10 cellular contexts compared by ENCODE assay signal in genomic region chr14:61510736-61511557, GRCh38.
DNase-seq lines count a peak whose midpoint lies in the region; ATAC-seq and TF ChIP-seq lines count a peak whose summit lies in the region.
"Had no signal": no experiment of that assay in that cellular context is flagged by ENCODE, and none has a peak within 500 bp of the region (broad histone marks: within the 10 kb centered on the region; RNA-seq: fewer than 3 reads in every experiment).

No MANE protein-coding gene starts in this region.

- H3K4me1 Mint-ChIP-seq in activated CD4-positive, alpha-beta memory T cell treated with anti-CD3 and anti-CD28 coated beads for 36 hours (ENCODE audit: low read depth), result peaks cover 95% of the 10 kb centered on the region
- peaks cover 12% of the 10 kb centered on the region for H3K4me1 Mint-ChIP-seq in glutamatergic neuron (ENCODE audit: low read depth, unreplicated experiment)
- H3K4me1 Mint-ChIP-seq in stimulated activated naive CD8-positive, alpha-beta T cell treated with anti-CD3 and anti-CD28 coated beads, Interleukin-15, Interleukin-2, amounts not matched to agents 100 ng/mL and 50 ng/mL, for 24 hours (ENCODE audit: low read depth), result peaks cover 99% of the 10 kb centered on the region

- DNase-seq in activated CD4-positive, CD25-positive, alpha-beta regulatory T cell treated with anti-CD3 and anti-CD28 coated beads, Interleukin-2, amount 50 U/mL, for 72 hours, result no peak
- DNase-seq in activated CD4-positive, alpha-beta memory T cell treated with anti-CD3 and anti-CD28 coated beads for 36 hours, result no peak
- DNase-seq in glutamatergic neuron, result no peak
- no peak for DNase-seq in OCI-M2 (lab: John Stamatoyannopoulos, UW; ENCODE audit: unreplicated experiment)
- no peak for DNase-seq in NCI-H1092 treated with DMSO at 0.1 percent for 48 hours (lab: John Stamatoyannopoulos, UW)
- DNase-seq: amniotic stem cell, foreskin fibroblast had no signal

- H3K27me3 Mint-ChIP-seq in activated CD4-positive, alpha-beta memory T cell treated with anti-CD3 and anti-CD28 coated beads for 36 hours, result no peaks in the 10 kb centered on the region
- H3K27me3 Mint-ChIP-seq in glutamatergic neuron (ENCODE audit: unreplicated experiment), result peaks cover 2% of the 10 kb centered on the region
- H3K27me3 Mint-ChIP-seq in stimulated activated naive CD8-positive, alpha-beta T cell treated with anti-CD3 and anti-CD28 coated beads, Interleukin-15, Interleukin-2, amounts not matched to agents 100 ng/mL and 50 ng/mL, for 24 hours, result no peaks in the 10 kb centered on the region

- H3K9me3 Mint-ChIP-seq in activated CD4-positive, alpha-beta memory T cell treated with anti-CD3 and anti-CD28 coated beads for 36 hours, result no peaks in the 10 kb centered on the region
- H3K9me3 Mint-ChIP-seq in glutamatergic neuron (ENCODE audit: unreplicated experiment), result peaks cover 5% of the 10 kb centered on the region
- no peaks in the 10 kb centered on the region for H3K9me3 Mint-ChIP-seq in stimulated activated naive CD8-positive, alpha-beta T cell treated with anti-CD3 and anti-CD28 coated beads, Interleukin-15, Interleukin-2, amounts not matched to agents 100 ng/mL and 50 ng/mL, for 24 hours

- H3K4me3 Mint-ChIP-seq in activated CD4-positive, alpha-beta memory T cell treated with anti-CD3 and anti-CD28 coated beads for 36 hours, result peak overlapping the region; percentile 51
- H3K4me3 Mint-ChIP-seq in glutamatergic neuron (ENCODE audit: unreplicated experiment), result no peak overlapping the region
- peak overlapping the region; percentile 73 for H3K4me3 Mint-ChIP-seq in stimulated activated naive CD8-positive, alpha-beta T cell treated with anti-CD3 and anti-CD28 coated beads, Interleukin-15, Interleukin-2, amounts not matched to agents 100 ng/mL and 50 ng/mL, for 24 hours

- POLR2A ChIA-PET in activated CD4-positive, alpha-beta memory T cell treated with anti-CD3 and anti-CD28 coated beads for 36 hours (lab: Charles Lee), result interaction anchor here (0.6 to 4.4 kb wide), 16 partner anchors 8 to 202 kb away, joined by 3 to 37 read pairs (median 6); partner anchors contain the start of gene HIF1A

- no peak for TF ChIP-seq CTCF in glutamatergic neuron (IDR thresholded peaks at IDR 0.05; ENCODE audit: partially characterized antibody, unreplicated experiment)

- H3K27ac Mint-ChIP-seq in activated CD4-positive, alpha-beta memory T cell treated with anti-CD3 and anti-CD28 coated beads for 36 hours, result peak overlapping the region; percentile 98
- peak overlapping the region; percentile 30 for H3K27ac Mint-ChIP-seq in glutamatergic neuron (ENCODE audit: unreplicated experiment)
- peak overlapping the region; percentile 99 for H3K27ac Mint-ChIP-seq in stimulated activated naive CD8-positive, alpha-beta T cell treated with anti-CD3 and anti-CD28 coated beads, Interleukin-15, Interleukin-2, amounts not matched to agents 100 ng/mL and 50 ng/mL, for 24 hours

- CTCF ChIA-PET in activated CD4-positive, alpha-beta memory T cell treated with anti-CD3 and anti-CD28 coated beads for 36 hours (lab: Charles Lee), result interaction anchor here (1.0 to 4.7 kb wide), 5 partner anchors 13 to 60 kb away, joined by 3 to 20 read pairs (median 4); no protein-coding TSS in a partner anchor

- H3K36me3 Mint-ChIP-seq in activated CD4-positive, alpha-beta memory T cell treated with anti-CD3 and anti-CD28 coated beads for 36 hours, result peaks cover 57% of the 10 kb centered on the region
- no peaks in the 10 kb centered on the region for H3K36me3 Mint-ChIP-seq in glutamatergic neuron (ENCODE audit: unreplicated experiment)
- H3K36me3 Mint-ChIP-seq in stimulated activated naive CD8-positive, alpha-beta T cell treated with anti-CD3 and anti-CD28 coated beads, Interleukin-15, Interleukin-2, amounts not matched to agents 100 ng/mL and 50 ng/mL, for 24 hours (ENCODE audit: low read depth), result peaks cover 91% of the 10 kb centered on the region

- ATAC-seq in activated CD4-positive, CD25-positive, alpha-beta regulatory T cell treated with anti-CD3 and anti-CD28 coated beads, Interleukin-2, amount 50 U/mL, for 24 hours, result peak; percentile 15 to 33
- ATAC-seq in HG02571 (IDR thresholded peaks at IDR 0.05; ENCODE audit: unreplicated experiment), result no peak

- intact Hi-C loops in activated CD4-positive, alpha-beta memory T cell treated with anti-CD3 and anti-CD28 coated beads for 36 hours (cut with micrococcal nuclease), result loop anchor here (1.0 to 5.0 kb wide), 7 partner anchors 8 to 169 kb away; no protein-coding TSS in a partner anchor

Comparison
In these comparisons a context has a peak if more than half of its experiments do, and no peak if none do; other contexts are left out.
1. H3K27ac Mint-ChIP-seq: peak in every context shown above with its lines; median percentile 99 in stimulated activated naive CD8-positive, alpha-beta T cell treated with anti-CD3 and anti-CD28 coated beads, Interleukin-15, Interleukin-2, amounts not matched to agents 100 ng/mL and 50 ng/mL, for 24 hours; 98 in activated CD4-positive, alpha-beta memory T cell treated with anti-CD3 and anti-CD28 coated beads for 36 hours; 30 in glutamatergic neuron.